ENCODE assay signal across 1 cellular context in genomic region chr1:117093091-117093534, GRCh38.
TF ChIP-seq lines count a peak whose summit lies in the region.

No MANE protein-coding gene starts in this region.

TF ChIP-seq in K562, 482 proteins besides CTCF, POLR2A, EP300 and RAD21 (continued from another document and continues in another):
- TF ChIP-seq, protein P1, sequence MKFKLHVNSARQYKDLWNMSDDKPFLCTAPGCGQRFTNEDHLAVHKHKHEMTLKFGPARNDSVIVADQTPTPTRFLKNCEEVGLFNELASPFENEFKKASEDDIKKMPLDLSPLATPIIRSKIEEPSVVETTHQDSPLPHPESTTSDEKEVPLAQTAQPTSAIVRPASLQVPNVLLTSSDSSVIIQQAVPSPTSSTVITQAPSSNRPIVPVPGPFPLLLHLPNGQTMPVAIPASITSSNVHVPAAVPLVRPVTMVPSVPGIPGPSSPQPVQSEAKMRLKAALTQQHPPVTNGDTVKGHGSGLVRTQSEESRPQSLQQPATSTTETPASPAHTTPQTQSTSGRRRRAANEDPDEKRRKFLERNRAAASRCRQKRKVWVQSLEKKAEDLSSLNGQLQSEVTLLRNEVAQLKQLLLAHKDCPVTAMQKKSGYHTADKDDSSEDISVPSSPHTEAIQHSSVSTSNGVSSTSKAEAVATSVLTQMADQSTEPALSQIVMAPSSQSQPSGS (CRISPR knock-in tag; IDR thresholded peaks at IDR 0.05) = no peak
- TF ChIP-seq MEF2D (tag; conservative IDR thresholded peaks at IDR 0.05; ENCODE audit: low read depth) = no peak
- TF ChIP-seq FOXJ3 (CRISPR knock-in tag; IDR thresholded peaks at IDR 0.05) = no peak
- TF ChIP-seq NFXL1 (CRISPR knock-in tag; IDR thresholded peaks at IDR 0.05) = 0 out of 2 replicates have a peak, but pooled peaks have one; percentile 12
- no peak for TF ChIP-seq SUPT5H (IDR thresholded peaks at IDR 0.05)
- no peak for TF ChIP-seq ZBTB26 (CRISPR knock-in tag; IDR thresholded peaks at IDR 0.05)
- 0 out of 2 replicates have a peak, but pooled peaks have one; percentile 26 for TF ChIP-seq ZEB2 (IDR thresholded peaks at IDR 0.05)
- TF ChIP-seq ZNF384 (IDR thresholded peaks at IDR 0.05; ENCODE audit: low read depth, low read length) = no peak
- 0 out of 2 replicates have a peak, but pooled peaks have one; percentile 30 for TF ChIP-seq EP400 (IDR thresholded peaks at IDR 0.05)
- no peak for TF ChIP-seq DACH1 (IDR thresholded peaks at IDR 0.05; ENCODE audit: partially characterized antibody)
- no peak for TF ChIP-seq ZNF561 (CRISPR knock-in tag; conservative IDR thresholded peaks at IDR 0.05)
- no peak for TF ChIP-seq TSC22D4 (tag; IDR thresholded peaks at IDR 0.05)
- TF ChIP-seq HDAC3 (IDR thresholded peaks at IDR 0.05; ENCODE audit: borderline replicate concordance, partially characterized antibody) = no peak
- no peak for TF ChIP-seq ZBTB11 (CRISPR knock-in tag; IDR thresholded peaks at IDR 0.05)
- TF ChIP-seq ZNF121 (CRISPR knock-in tag; conservative IDR thresholded peaks at IDR 0.05) = no peak
- no peak for TF ChIP-seq SNIP1 (IDR thresholded peaks at IDR 0.05; ENCODE audit: low read depth)
- no peak for TF ChIP-seq E2F3 (CRISPR knock-in tag; IDR thresholded peaks at IDR 0.05)
- no peak for TF ChIP-seq POLR3G (IDR thresholded peaks at IDR 0.05; ENCODE audit: extremely low read depth, insufficient read length, insufficient replicate concordance)
- TF ChIP-seq NR4A1 (CRISPR knock-in tag; IDR thresholded peaks at IDR 0.05) = no peak
- no peak for TF ChIP-seq NR4A1 (tag; IDR thresholded peaks at IDR 0.05)
- TF ChIP-seq CREB1 (IDR thresholded peaks at IDR 0.05) = 0 out of 2 replicates have a peak, but pooled peaks have one; percentile 41
- TF ChIP-seq CREB1 (CRISPR knock-in tag; IDR thresholded peaks at IDR 0.05) = no peak
- no peak for TF ChIP-seq CREBBP (IDR thresholded peaks at IDR 0.05; ENCODE audit: low read depth, low read length)
- TF ChIP-seq JUND (IDR thresholded peaks at IDR 0.05; ENCODE audit: borderline replicate concordance, low read depth, low read length) = peak; percentile 60; the same call in 1 of the 2 replicates
- TF ChIP-seq JUND (tag; IDR thresholded peaks at IDR 0.05; ENCODE audit: borderline replicate concordance, low read depth, low read length) = peak; percentile 62; the same call in 1 of the 3 replicates
- TF ChIP-seq PRDM10 (IDR thresholded peaks at IDR 0.05; ENCODE audit: partially characterized antibody) = peak; percentile 36
- TF ChIP-seq RBBP5 (IDR thresholded peaks at IDR 0.05; ENCODE audit: borderline replicate concordance, insufficient read depth, low read length, poor library complexity, severe bottlenecking) = peak; percentile 52
- no peak for TF ChIP-seq PML (IDR thresholded peaks at IDR 0.05; ENCODE audit: low read length)
- 0 out of 2 replicates have a peak, but pooled peaks have one; percentile 20 for TF ChIP-seq MTA3 (IDR thresholded peaks at IDR 0.05; ENCODE audit: borderline replicate concordance)
- TF ChIP-seq ZNF217 (CRISPR knock-in tag; IDR thresholded peaks at IDR 0.05) = no peak
- TF ChIP-seq, protein P2, sequence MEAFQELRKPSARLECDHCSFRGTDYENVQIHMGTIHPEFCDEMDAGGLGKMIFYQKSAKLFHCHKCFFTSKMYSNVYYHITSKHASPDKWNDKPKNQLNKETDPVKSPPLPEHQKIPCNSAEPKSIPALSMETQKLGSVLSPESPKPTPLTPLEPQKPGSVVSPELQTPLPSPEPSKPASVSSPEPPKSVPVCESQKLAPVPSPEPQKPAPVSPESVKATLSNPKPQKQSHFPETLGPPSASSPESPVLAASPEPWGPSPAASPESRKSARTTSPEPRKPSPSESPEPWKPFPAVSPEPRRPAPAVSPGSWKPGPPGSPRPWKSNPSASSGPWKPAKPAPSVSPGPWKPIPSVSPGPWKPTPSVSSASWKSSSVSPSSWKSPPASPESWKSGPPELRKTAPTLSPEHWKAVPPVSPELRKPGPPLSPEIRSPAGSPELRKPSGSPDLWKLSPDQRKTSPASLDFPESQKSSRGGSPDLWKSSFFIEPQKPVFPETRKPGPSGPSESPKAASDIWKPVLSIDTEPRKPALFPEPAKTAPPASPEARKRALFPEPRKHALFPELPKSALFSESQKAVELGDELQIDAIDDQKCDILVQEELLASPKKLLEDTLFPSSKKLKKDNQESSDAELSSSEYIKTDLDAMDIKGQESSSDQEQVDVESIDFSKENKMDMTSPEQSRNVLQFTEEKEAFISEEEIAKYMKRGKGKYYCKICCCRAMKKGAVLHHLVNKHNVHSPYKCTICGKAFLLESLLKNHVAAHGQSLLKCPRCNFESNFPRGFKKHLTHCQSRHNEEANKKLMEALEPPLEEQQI (IDR thresholded peaks at IDR 0.05) = no peak
- 0 out of 2 replicates have a peak, but pooled peaks have one; percentile 26 for TF ChIP-seq CBFA2T3 (IDR thresholded peaks at IDR 0.05)
- TF ChIP-seq ATF1 (CRISPR knock-in tag; IDR thresholded peaks at IDR 0.05) = no peak
- peak; percentile 55 for TF ChIP-seq ATF1 (tag; IDR thresholded peaks at IDR 0.05)
- TF ChIP-seq ZNF57 (CRISPR knock-in tag; IDR thresholded peaks at IDR 0.05) = no peak
- no peak for TF ChIP-seq IFI16 (CRISPR knock-in tag; IDR thresholded peaks at IDR 0.05)
- TF ChIP-seq ZNF699 (CRISPR knock-in tag; IDR thresholded peaks at IDR 0.05; ENCODE audit: insufficient replicate concordance) = no peak
- no peak for TF ChIP-seq GABPB1 (CRISPR knock-in tag; IDR thresholded peaks at IDR 0.05)
- TF ChIP-seq ATF7 (IDR thresholded peaks at IDR 0.05) = peak; percentile 41; the same call in 1 of the 2 replicates
- TF ChIP-seq ZNF212 (CRISPR knock-in tag; IDR thresholded peaks at IDR 0.05) = no peak
- TF ChIP-seq WHSC1 (IDR thresholded peaks at IDR 0.05; ENCODE audit: low read length) = no peak
- TF ChIP-seq BMI1 (IDR thresholded peaks at IDR 0.05; ENCODE audit: low read length) = no peak
- TF ChIP-seq MTF1 (CRISPR knock-in tag; IDR thresholded peaks at IDR 0.05; ENCODE audit: borderline replicate concordance) = no peak
- peak; percentile 93 for TF ChIP-seq C11orf30 (IDR thresholded peaks at IDR 0.05; ENCODE audit: low read depth)
- TF ChIP-seq SETDB1 (IDR thresholded peaks at IDR 0.05; ENCODE audit: low read length) = no peak
- no peak for TF ChIP-seq ZNF263 (CRISPR knock-in tag; IDR thresholded peaks at IDR 0.05; ENCODE audit: borderline replicate concordance)
- no peak for TF ChIP-seq FOXM1 (IDR thresholded peaks at IDR 0.05; ENCODE audit: low read depth)
- no peak for TF ChIP-seq FOXM1 (CRISPR knock-in tag; IDR thresholded peaks at IDR 0.05; ENCODE audit: low read depth)
- TF ChIP-seq ZBTB9 (CRISPR knock-in tag; IDR thresholded peaks at IDR 0.05) = no peak
- no peak for TF ChIP-seq NCOA2 (IDR thresholded peaks at IDR 0.05; ENCODE audit: partially characterized antibody in 2 of 2)
- no peak for TF ChIP-seq POLR3A (IDR thresholded peaks at IDR 0.05; ENCODE audit: borderline replicate concordance, extremely low read depth, insufficient read depth, insufficient read length)
- TF ChIP-seq, protein P3, sequence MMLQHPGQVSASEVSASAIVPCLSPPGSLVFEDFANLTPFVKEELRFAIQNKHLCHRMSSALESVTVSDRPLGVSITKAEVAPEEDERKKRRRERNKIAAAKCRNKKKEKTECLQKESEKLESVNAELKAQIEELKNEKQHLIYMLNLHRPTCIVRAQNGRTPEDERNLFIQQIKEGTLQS (IDR thresholded peaks at IDR 0.05) = peak; percentile 67
- TF ChIP-seq, protein P3 (CRISPR knock-in tag; conservative IDR thresholded peaks at IDR 0.05) = no peak
